Comparison of ENCODE assay signal across 1 cellular context in the genomic region with DNA sequence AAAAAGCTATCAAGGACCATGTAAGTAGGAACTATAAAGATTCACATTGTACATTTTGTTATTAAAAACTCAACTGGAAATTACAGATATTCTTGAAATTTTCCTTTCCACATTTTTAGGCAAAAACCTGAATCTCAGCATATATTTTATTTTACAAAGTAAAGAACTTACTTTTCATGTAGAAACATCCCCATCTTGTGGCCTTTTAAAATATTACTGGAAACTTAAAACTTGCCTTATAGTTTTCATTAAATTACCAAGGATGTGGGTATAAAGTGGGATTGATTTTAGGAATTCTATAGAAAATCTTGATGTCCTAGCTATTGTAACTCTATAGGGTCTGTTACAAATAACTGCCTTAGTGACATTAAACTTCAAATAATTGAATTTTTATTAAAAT.
TF ChIP-seq lines count a peak whose summit lies in the region.

No MANE protein-coding gene starts in this region.

TF ChIP-seq in HepG2, 621 proteins besides CTCF, POLR2A, EP300 and RAD21:
- TF ChIP-seq, protein P1, sequence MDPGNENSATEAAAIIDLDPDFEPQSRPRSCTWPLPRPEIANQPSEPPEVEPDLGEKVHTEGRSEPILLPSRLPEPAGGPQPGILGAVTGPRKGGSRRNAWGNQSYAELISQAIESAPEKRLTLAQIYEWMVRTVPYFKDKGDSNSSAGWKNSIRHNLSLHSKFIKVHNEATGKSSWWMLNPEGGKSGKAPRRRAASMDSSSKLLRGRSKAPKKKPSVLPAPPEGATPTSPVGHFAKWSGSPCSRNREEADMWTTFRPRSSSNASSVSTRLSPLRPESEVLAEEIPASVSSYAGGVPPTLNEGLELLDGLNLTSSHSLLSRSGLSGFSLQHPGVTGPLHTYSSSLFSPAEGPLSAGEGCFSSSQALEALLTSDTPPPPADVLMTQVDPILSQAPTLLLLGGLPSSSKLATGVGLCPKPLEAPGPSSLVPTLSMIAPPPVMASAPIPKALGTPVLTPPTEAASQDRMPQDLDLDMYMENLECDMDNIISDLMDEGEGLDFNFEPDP (CRISPR knock-in tag; conservative IDR thresholded peaks at IDR 0.05): no peak
- no peak for TF ChIP-seq ZNF326 (CRISPR knock-in tag; IDR thresholded peaks at IDR 0.05; ENCODE audit: borderline replicate concordance)
- TF ChIP-seq HCFC1 (IDR thresholded peaks at IDR 0.05; ENCODE audit: low read depth, low read length): no peak
- peak; percentile 56 for TF ChIP-seq STAG1 (CRISPR knock-in tag; IDR thresholded peaks at IDR 0.05)
- TF ChIP-seq, protein P2, sequence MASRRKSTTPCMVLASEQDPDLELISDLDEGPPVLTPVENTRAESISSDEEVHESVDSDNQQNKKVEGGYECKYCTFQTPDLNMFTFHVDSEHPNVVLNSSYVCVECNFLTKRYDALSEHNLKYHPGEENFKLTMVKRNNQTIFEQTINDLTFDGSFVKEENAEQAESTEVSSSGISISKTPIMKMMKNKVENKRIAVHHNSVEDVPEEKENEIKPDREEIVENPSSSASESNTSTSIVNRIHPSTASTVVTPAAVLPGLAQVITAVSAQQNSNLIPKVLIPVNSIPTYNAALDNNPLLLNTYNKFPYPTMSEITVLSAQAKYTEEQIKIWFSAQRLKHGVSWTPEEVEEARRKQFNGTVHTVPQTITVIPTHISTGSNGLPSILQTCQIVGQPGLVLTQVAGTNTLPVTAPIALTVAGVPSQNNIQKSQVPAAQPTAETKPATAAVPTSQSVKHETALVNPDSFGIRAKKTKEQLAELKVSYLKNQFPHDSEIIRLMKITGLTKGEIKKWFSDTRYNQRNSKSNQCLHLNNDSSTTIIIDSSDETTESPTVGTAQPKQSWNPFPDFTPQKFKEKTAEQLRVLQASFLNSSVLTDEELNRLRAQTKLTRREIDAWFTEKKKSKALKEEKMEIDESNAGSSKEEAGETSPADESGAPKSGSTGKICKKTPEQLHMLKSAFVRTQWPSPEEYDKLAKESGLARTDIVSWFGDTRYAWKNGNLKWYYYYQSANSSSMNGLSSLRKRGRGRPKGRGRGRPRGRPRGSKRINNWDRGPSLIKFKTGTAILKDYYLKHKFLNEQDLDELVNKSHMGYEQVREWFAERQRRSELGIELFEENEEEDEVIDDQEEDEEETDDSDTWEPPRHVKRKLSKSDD (CRISPR knock-in tag; IDR thresholded peaks at IDR 0.05; ENCODE audit: low read depth): no peak
- TF ChIP-seq, protein P3, sequence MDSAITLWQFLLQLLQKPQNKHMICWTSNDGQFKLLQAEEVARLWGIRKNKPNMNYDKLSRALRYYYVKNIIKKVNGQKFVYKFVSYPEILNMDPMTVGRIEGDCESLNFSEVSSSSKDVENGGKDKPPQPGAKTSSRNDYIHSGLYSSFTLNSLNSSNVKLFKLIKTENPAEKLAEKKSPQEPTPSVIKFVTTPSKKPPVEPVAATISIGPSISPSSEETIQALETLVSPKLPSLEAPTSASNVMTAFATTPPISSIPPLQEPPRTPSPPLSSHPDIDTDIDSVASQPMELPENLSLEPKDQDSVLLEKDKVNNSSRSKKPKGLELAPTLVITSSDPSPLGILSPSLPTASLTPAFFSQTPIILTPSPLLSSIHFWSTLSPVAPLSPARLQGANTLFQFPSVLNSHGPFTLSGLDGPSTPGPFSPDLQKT (CRISPR knock-in tag; IDR thresholded peaks at IDR 0.05; ENCODE audit: borderline replicate concordance): no peak
- no peak for TF ChIP-seq SYNCRIP (IDR thresholded peaks at IDR 0.05; ENCODE audit: insufficient read depth, low read depth, low read length)
- TF ChIP-seq ZNF839 (CRISPR knock-in tag; IDR thresholded peaks at IDR 0.05; ENCODE audit: borderline replicate concordance): no peak
- no peak for TF ChIP-seq TARDBP (CRISPR knock-in tag; IDR thresholded peaks at IDR 0.05)
- 0 out of 2 replicates have a peak, but pooled peaks have one; percentile 21 for TF ChIP-seq SMC3 (IDR thresholded peaks at IDR 0.05; ENCODE audit: low read length)
- TF ChIP-seq, protein P4, sequence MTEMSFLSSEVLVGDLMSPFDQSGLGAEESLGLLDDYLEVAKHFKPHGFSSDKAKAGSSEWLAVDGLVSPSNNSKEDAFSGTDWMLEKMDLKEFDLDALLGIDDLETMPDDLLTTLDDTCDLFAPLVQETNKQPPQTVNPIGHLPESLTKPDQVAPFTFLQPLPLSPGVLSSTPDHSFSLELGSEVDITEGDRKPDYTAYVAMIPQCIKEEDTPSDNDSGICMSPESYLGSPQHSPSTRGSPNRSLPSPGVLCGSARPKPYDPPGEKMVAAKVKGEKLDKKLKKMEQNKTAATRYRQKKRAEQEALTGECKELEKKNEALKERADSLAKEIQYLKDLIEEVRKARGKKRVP (CRISPR knock-in tag; IDR thresholded peaks at IDR 0.05): no peak
